Comparison of ENCODE assay signal across 8 cellular contexts in the genomic region with DNA sequence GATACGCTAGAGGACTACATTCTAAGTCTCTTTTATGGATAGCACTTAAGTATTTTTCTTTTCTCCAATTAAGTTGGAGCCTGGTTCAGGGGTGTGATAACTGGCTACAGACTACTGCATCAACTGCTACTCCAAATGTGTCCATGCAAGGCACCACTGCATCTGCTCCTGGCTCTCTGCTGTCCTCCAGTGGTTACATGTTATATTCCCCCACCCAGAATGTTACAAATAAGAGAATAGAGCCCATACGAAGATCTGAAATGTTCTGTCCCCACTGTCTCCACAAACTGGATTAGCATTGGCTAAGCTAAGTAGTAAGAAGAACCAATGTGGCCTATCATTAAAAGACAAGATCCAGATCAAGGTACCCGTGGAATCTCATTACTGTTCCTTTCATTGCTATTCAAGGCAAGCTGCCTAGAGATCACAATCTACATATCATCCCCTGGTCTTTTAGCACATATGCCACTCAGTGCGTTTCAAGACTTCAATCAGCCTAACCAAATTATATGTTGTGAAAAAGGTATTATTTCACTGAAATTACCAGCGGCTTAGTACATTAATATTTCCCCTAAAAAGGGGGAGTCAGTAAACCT.
A peak's percentile ranks its signal among the peaks of the same experiment; 100 is the strongest.
DNase-seq lines count a peak whose midpoint lies in the region; ATAC-seq lines count a peak whose summit lies in the region.

No MANE protein-coding gene starts in this region.

- H3K4me1 Mint-ChIP-seq in activated T-helper 2 cell treated with anti-CD3 and anti-CD28 coated beads, Interferon-gamma antibody, Interleukin-2, Interleukin-4, amounts not matched to agents 10 μg/mL and 5 μg/mL and 100 μg/mL, durations not matched to agents 14 hours and 24 hours and 36 hours (ENCODE audit: low read depth): peaks cover 3% of the 10 kb centered on the region

- no peak overlapping the region for H3K27ac Mint-ChIP-seq in activated T-helper 2 cell treated with anti-CD3 and anti-CD28 coated beads, Interferon-gamma antibody, Interleukin-2, Interleukin-4, amounts not matched to agents 10 μg/mL and 5 μg/mL and 100 μg/mL, durations not matched to agents 14 hours and 24 hours and 36 hours

- H3K9me3 Mint-ChIP-seq in activated T-helper 2 cell treated with anti-CD3 and anti-CD28 coated beads, Interferon-gamma antibody, Interleukin-2, Interleukin-4, amounts not matched to agents 10 μg/mL and 5 μg/mL and 100 μg/mL, durations not matched to agents 14 hours and 24 hours and 36 hours: no peaks in the 10 kb centered on the region

- no peaks in the 10 kb centered on the region for H3K27me3 Mint-ChIP-seq in activated T-helper 2 cell treated with anti-CD3 and anti-CD28 coated beads, Interferon-gamma antibody, Interleukin-2, Interleukin-4, amounts not matched to agents 10 μg/mL and 5 μg/mL and 100 μg/mL, durations not matched to agents 14 hours and 24 hours and 36 hours (ENCODE audit: low read depth)

- intact Hi-C loops in activated T-helper 2 cell treated with anti-CD3 and anti-CD28 coated beads, Interferon-gamma antibody, Interleukin-2, Interleukin-4, amounts not matched to agents 10 μg/mL and 5 μg/mL and 100 μg/mL, durations not matched to agents 14 hours and 24 hours and 36 hours (cut with micrococcal nuclease): loop anchor here (10.0 kb wide), 1 partner anchor 845 kb away; no protein-coding TSS in a partner anchor

- peak; percentile 4 for DNase-seq in stimulated activated CD4-positive, alpha-beta T cell treated with anti-CD3 and anti-CD28 coated beads, Interleukin-15, amount 100 ng/mL, for 24 hours
- DNase-seq in stimulated activated CD4-positive, alpha-beta T cell treated with anti-CD3 and anti-CD28 coated beads, Interleukin-4, amount 100 ng/mL, for 4 hours: no peak
- DNase-seq in NOMO-1 treated with dmso at 0.1 percent for 144 hours (lab: John Stamatoyannopoulos, UW; ENCODE audit: unreplicated experiment) (peak; percentile 62), dermis blood vessel endothelial cell (peak; percentile 19), mucosa of gallbladder (ENCODE audit: low spot score) (peak; percentile 21)
- DNase-seq in activated T-helper 2 cell treated with anti-CD3 and anti-CD28 coated beads, Interferon-gamma antibody, Interleukin-2, Interleukin-4, amounts not matched to agents 10 μg/mL and 5 μg/mL and 100 μg/mL, durations not matched to agents 14 hours and 24 hours and 36 hours (ENCODE audit: low spot score): no peak

- ATAC-seq in HG03354 (IDR thresholded peaks at IDR 0.05; ENCODE audit: poor library complexity, severe bottlenecking, unreplicated experiment): peak; percentile 66
- ATAC-seq in GM21825 (IDR thresholded peaks at IDR 0.05; ENCODE audit: unreplicated experiment): no peak

- H3K36me3 Mint-ChIP-seq in activated T-helper 2 cell treated with anti-CD3 and anti-CD28 coated beads, Interferon-gamma antibody, Interleukin-2, Interleukin-4, amounts not matched to agents 10 μg/mL and 5 μg/mL and 100 μg/mL, durations not matched to agents 14 hours and 24 hours and 36 hours (ENCODE audit: low read depth): no peaks in the 10 kb centered on the region

- H3K4me3 Mint-ChIP-seq in activated T-helper 2 cell treated with anti-CD3 and anti-CD28 coated beads, Interferon-gamma antibody, Interleukin-2, Interleukin-4, amounts not matched to agents 10 μg/mL and 5 μg/mL and 100 μg/mL, durations not matched to agents 14 hours and 24 hours and 36 hours (ENCODE audit: low read depth): no peak overlapping the region

Comparison
In these comparisons a context has a peak if more than half of its experiments do, and no peak if none do; other contexts are left out.
1. DNase-seq: peak in stimulated activated CD4-positive, alpha-beta T cell treated with anti-CD3 and anti-CD28 coated beads, Interleukin-15, amount 100 ng/mL, for 24 hours (single experiment), NOMO-1 treated with dmso at 0.1 percent for 144 hours (single experiment), dermis blood vessel endothelial cell (single experiment) and mucosa of gallbladder (single experiment); none in stimulated activated CD4-positive, alpha-beta T cell treated with anti-CD3 and anti-CD28 coated beads, Interleukin-4, amount 100 ng/mL, for 4 hours (0 of 2) and activated T-helper 2 cell treated with anti-CD3 and anti-CD28 coated beads, Interferon-gamma antibody, Interleukin-2, Interleukin-4, amounts not matched to agents 10 μg/mL and 5 μg/mL and 100 μg/mL, durations not matched to agents 14 hours and 24 hours and 36 hours (single experiment).